In the genomic region with DNA sequence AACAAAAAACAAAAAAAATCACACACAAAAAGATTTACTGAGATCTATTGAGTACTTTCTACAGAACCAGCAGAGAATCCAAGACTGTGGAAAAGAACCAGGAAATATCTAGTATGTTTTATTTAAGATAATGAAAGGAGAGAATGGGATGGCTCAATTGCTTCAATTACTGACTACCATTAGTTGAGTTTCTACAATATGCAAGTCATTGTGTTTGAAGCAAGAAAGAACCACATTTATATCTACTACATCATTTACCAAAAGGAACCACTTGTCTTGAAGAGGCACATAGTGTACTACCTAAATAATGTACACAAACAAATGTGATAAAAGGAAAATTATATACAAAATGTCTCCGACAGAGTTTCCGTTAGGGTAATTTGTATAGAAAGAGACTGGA, we compare ENCODE assay signal across 23 cellular contexts.
"Had no signal": no experiment of that assay in that cellular context is flagged by ENCODE, and none has a peak within 500 bp of the region (broad histone marks: within the 10 kb centered on the region; RNA-seq: fewer than 3 reads in every experiment).

No MANE protein-coding gene starts in this region.

- H3K9me3 ChIP-seq: neutrophil, pancreas, testis, transverse colon, upper lobe of right lung, vagina had no signal

- H3K36me3 ChIP-seq: neutrophil, pancreas, transverse colon, upper lobe of right lung, vagina had no signal

- H3K27me3 ChIP-seq: neutrophil, pancreas, testis, transverse colon, upper lobe of right lung, vagina had no signal

- H3K4me1 Mint-ChIP-seq: memory B cell; natural killer cell; neural crest cell; stimulated activated effector memory CD8-positive, alpha-beta T cell treated with anti-CD3 and anti-CD28 coated beads, Interleukin-12 subunit alpha, Interleukin-12 subunit beta, amount 100 ng/mL, for 72 hours had no signal

- ATAC-seq: effector memory CD8-positive, alpha-beta T cell; left ventricle myocardium superior; natural killer cell; pancreas; stimulated activated effector memory CD8-positive, alpha-beta T cell treated with anti-CD3 and anti-CD28 coated beads, Interleukin-12 subunit alpha, Interleukin-12 subunit beta, amount 100 ng/mL, for 72 hours; stimulated activated naive CD8-positive, alpha-beta T cell treated with anti-CD3 and anti-CD28 coated beads, Interleukin-15, Interleukin-2, amounts not matched to agents 100 U/mL and 50 U/mL, for 24 hours; upper lobe of right lung had no signal

- H3K4me3 ChIP-seq: lung, pancreas, testis, transverse colon, upper lobe of right lung, vagina had no signal

- H3K9me3 Mint-ChIP-seq: effector memory CD8-positive, alpha-beta T cell; neural crest cell; stimulated activated effector memory CD8-positive, alpha-beta T cell treated with anti-CD3 and anti-CD28 coated beads, Interleukin-12 subunit alpha, Interleukin-12 subunit beta, amount 100 ng/mL, for 72 hours had no signal

- FAIRE-seq: endometrium, frontal cortex, keratinocyte, pancreas, small intestine had no signal

- H3K27ac ChIP-seq: neutrophil, pancreas, testis, transverse colon, upper lobe of right lung had no signal

- DNase-seq: cortex of kidney; effector memory CD8-positive, alpha-beta T cell; left ventricle myocardium superior; natural killer cell; pancreas; retina; small intestine; stimulated activated CD4-positive, alpha-beta T cell treated with anti-CD3 and anti-CD28 coated beads, Interleukin-1b, Interleukin-23, amount 100 ng/mL, for 48 hours; stimulated activated CD4-positive, alpha-beta T cell treated with anti-CD3 and anti-CD28 coated beads, Interleukin-4, amount 100 ng/mL, for 24 hours; stimulated activated naive CD8-positive, alpha-beta T cell treated with anti-CD3 and anti-CD28 coated beads, Interleukin-15, Interleukin-2, amounts not matched to agents 100 U/mL and 50 U/mL, for 24 hours; substantia nigra; testis; transverse colon; upper lobe of right lung had no signal

- H3K4me3 Mint-ChIP-seq: effector memory CD8-positive, alpha-beta T cell; memory B cell; natural killer cell; neural crest cell; stimulated activated effector memory CD8-positive, alpha-beta T cell treated with anti-CD3 and anti-CD28 coated beads, Interleukin-12 subunit alpha, Interleukin-12 subunit beta, amount 100 ng/mL, for 72 hours had no signal

- H3K4me1 ChIP-seq: pancreas, testis, upper lobe of right lung had no signal

- H3K36me3 Mint-ChIP-seq: memory B cell; natural killer cell; stimulated activated effector memory CD8-positive, alpha-beta T cell treated with anti-CD3 and anti-CD28 coated beads, Interleukin-12 subunit alpha, Interleukin-12 subunit beta, amount 100 ng/mL, for 72 hours had no signal

- H3K27ac Mint-ChIP-seq: effector memory CD8-positive, alpha-beta T cell; memory B cell; natural killer cell; stimulated activated effector memory CD8-positive, alpha-beta T cell treated with anti-CD3 and anti-CD28 coated beads, Interleukin-12 subunit alpha, Interleukin-12 subunit beta, amount 100 ng/mL, for 72 hours had no signal
